8 cellular contexts compared by ENCODE assay signal in genomic region chr4:183905593-183906485, GRCh38. TPM values are rescaled to one million over a fixed set of nuclear protein-coding genes. Genes with fewer than 3 reads are reported as not detected.
DNase-seq lines count a peak whose midpoint lies in the region; TF ChIP-seq lines count a peak whose summit lies in the region.

No MANE protein-coding gene starts in this region.

- no peak for DNase-seq in activated naive CD4-positive, alpha-beta T cell treated with anti-CD3 and anti-CD28 coated beads, Interleukin-2, amount 10 ng/mL, durations not matched to agents 7 days and 5 days
- no peak for DNase-seq in activated naive CD4-positive, alpha-beta T cell (lab: John Stamatoyannopoulos, UW)
- DNase-seq in SK-N-DZ (ENCODE audit: low spot score) (peak; percentile 45), epithelial cell of proximal tubule (ENCODE audit: low read depth) (peak; percentile 13), mesothelial cell of epicardium (ENCODE audit: low spot score in 2 of 2, unreplicated experiment in 2 of 2) (peak; percentile 39 to 62), tibial artery (peak in 1 of 2 donors; percentile 28), CD1c-positive myeloid dendritic cell (ENCODE audit: extremely low spot score) (no peak), LoVo (ENCODE audit: low spot score) (no peak)

- CTCF ChIA-PET in activated naive CD4-positive, alpha-beta T cell treated with anti-CD3 and anti-CD28 coated beads, Interleukin-2, amount 10 ng/mL, durations not matched to agents 7 days and 5 days (lab: Charles Lee) = no interaction called here

- H3K9me3 ChIP-seq in tibial artery = no peaks in the 10 kb centered on the region

- peaks cover 4% of the 10 kb centered on the region for H3K4me1 Mint-ChIP-seq in activated naive CD4-positive, alpha-beta T cell treated with anti-CD3 and anti-CD28 coated beads, Interleukin-2, amount 10 ng/mL, durations not matched to agents 7 days and 5 days
- peaks cover 14% of the 10 kb centered on the region for H3K4me1 Mint-ChIP-seq in mesothelial cell of epicardium

- peaks cover 0 to 21% (median 13%) of the 10 kb centered on the region in 4 donors for H3K4me1 ChIP-seq in tibial artery

- H3K9me3 Mint-ChIP-seq in activated naive CD4-positive, alpha-beta T cell treated with anti-CD3 and anti-CD28 coated beads, Interleukin-2, amount 10 ng/mL, durations not matched to agents 7 days and 5 days = no peaks in the 10 kb centered on the region
- H3K9me3 Mint-ChIP-seq in mesothelial cell of epicardium = peaks cover 17% of the 10 kb centered on the region

- no peak for TF ChIP-seq CTCF in epithelial cell of proximal tubule (conservative IDR thresholded peaks at IDR 0.05; ENCODE audit: low read depth, low read length)
- TF ChIP-seq CTCF in mesothelial cell of epicardium (IDR thresholded peaks at IDR 0.05; ENCODE audit: unreplicated experiment) = no peak
- TF ChIP-seq CTCF in tibial artery (IDR thresholded peaks at IDR 0.05) = no peak

- peak overlapping the region; percentile 42 for H3K4me3 Mint-ChIP-seq in activated naive CD4-positive, alpha-beta T cell treated with anti-CD3 and anti-CD28 coated beads, Interleukin-2, amount 10 ng/mL, durations not matched to agents 7 days and 5 days
- peak overlapping the region; percentile 82 for H3K4me3 Mint-ChIP-seq in mesothelial cell of epicardium

- H3K4me3 ChIP-seq in epithelial cell of proximal tubule (ENCODE audit: low read depth, low read length) (peak overlapping the region; percentile 67), tibial artery (peak overlapping the region; percentile 56 to 60)

- H3K36me3 Mint-ChIP-seq in activated naive CD4-positive, alpha-beta T cell treated with anti-CD3 and anti-CD28 coated beads, Interleukin-2, amount 10 ng/mL, durations not matched to agents 7 days and 5 days = no peaks in the 10 kb centered on the region
- peaks cover 14% of the 10 kb centered on the region for H3K36me3 Mint-ChIP-seq in mesothelial cell of epicardium

- intact Hi-C loops in tibial artery (cut with DNase I; ENCODE audit: low total_unique reads) = no loop called here

- peak overlapping the region; percentile 57 to 66 for H3K27ac ChIP-seq in tibial artery

- H3K27me3 Mint-ChIP-seq in activated naive CD4-positive, alpha-beta T cell treated with anti-CD3 and anti-CD28 coated beads, Interleukin-2, amount 10 ng/mL, durations not matched to agents 7 days and 5 days = peaks cover 76% of the 10 kb centered on the region
- no peaks in the 10 kb centered on the region for H3K27me3 Mint-ChIP-seq in mesothelial cell of epicardium (ENCODE audit: low read depth)

- peaks cover 0 to 6% of the 10 kb centered on the region in 2 donors for H3K27me3 ChIP-seq in tibial artery

- no peak overlapping the region for H3K27ac Mint-ChIP-seq in activated naive CD4-positive, alpha-beta T cell treated with anti-CD3 and anti-CD28 coated beads, Interleukin-2, amount 10 ng/mL, durations not matched to agents 7 days and 5 days
- peak overlapping the region; percentile 87 for H3K27ac Mint-ChIP-seq in mesothelial cell of epicardium

- H3K36me3 ChIP-seq in tibial artery = no peaks in the 10 kb centered on the region

RNA-seq across cellular contexts. Expression of gene STOX2, which starts 0.7 kb away (rescaled TPM):
- 4.5 and 5.4 TPM in 2 replicates for polyA plus RNA-seq in SK-N-DZ (2014; cell fraction: cytosol; rRNA removed)
- 4.5 and 8.0 TPM in 2 replicates for polyA plus RNA-seq in SK-N-DZ (2014; cell fraction: nucleus; rRNA removed)
- total RNA-seq in epithelial cell of proximal tubule (2.3 and 4.3 TPM in 2 replicates), mesothelial cell of epicardium (95.6 to 104 TPM (median 103 TPM) in 3 replicates)

Comparison
In these comparisons a context has a peak if more than half of its experiments do, and no peak if none do; other contexts are left out.
1. DNase-seq: peak in SK-N-DZ (single experiment), epithelial cell of proximal tubule (single experiment) and mesothelial cell of epicardium (2 of 2); none in activated naive CD4-positive, alpha-beta T cell treated with anti-CD3 and anti-CD28 coated beads, Interleukin-2, amount 10 ng/mL, durations not matched to agents 7 days and 5 days (single experiment), activated naive CD4-positive, alpha-beta T cell (0 of 4), CD1c-positive myeloid dendritic cell (single experiment) and LoVo (single experiment).
2. RNA of gene STOX2, which starts 0.7 kb away (total RNA-seq): 95.6 to 104 TPM in mesothelial cell of epicardium; 2.3 to 4.3 TPM in epithelial cell of proximal tubule; every median in the first group is over 10 times any median in the second.